ENCODE assay signal across 8 cellular contexts in the genomic region with DNA sequence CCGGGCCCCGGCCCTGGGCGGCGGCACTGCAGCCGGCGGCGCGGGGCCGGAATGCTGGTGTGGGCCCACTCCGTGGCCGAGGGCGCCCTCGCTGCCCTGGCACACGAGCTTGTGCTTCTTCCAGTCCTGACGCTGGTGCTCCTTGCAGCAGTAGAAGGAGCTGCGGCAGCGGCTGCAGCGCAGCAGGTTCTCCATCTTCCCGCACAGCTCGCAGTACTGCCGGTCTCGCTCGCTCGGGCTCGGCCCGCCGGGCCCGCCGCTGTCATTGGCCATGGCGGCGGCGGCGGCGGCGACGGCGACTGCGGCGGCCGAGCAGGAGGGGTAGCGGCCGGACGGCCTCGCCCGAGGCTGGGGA. TPM values are rescaled to one million over a fixed set of nuclear protein-coding genes. Genes with fewer than 3 reads are reported as not detected.
A peak's percentile ranks its signal among the peaks of the same experiment; 100 is the strongest.
DNase-seq lines count a peak whose midpoint lies in the region; ATAC-seq, FAIRE-seq and TF ChIP-seq lines count a peak whose summit lies in the region.

No MANE protein-coding gene starts in this region.

- H2AFZ ChIP-seq in OCI-LY3 (ENCODE audit: low read depth, low read length) (no peak overlapping the region; the same call in 1 of the 2 replicates), astrocyte (ENCODE audit: low read depth, low read length) (peak overlapping the region; percentile 55)

- ATAC-seq in HG02798 (IDR thresholded peaks at IDR 0.05; ENCODE audit: poor library complexity, unreplicated experiment): peak; percentile 24

- peak overlapping the region; percentile 84 for H3K4me3 ChIP-seq in OCI-LY3 (ENCODE audit: low read length)
- H3K4me3 ChIP-seq in astrocyte (ENCODE audit: insufficient read depth, low read depth, low read length): peak overlapping the region; percentile 92
- H3K4me3 ChIP-seq in iPS-11a (ENCODE audit: low read depth, low read length): peak overlapping the region; percentile 72
- H3K4me3 ChIP-seq in skeletal muscle satellite cell (ENCODE audit: low read length): peak overlapping the region; percentile 99

- 0 out of 2 replicates have a peak, but pooled peaks cover 8% of the 10 kb centered on the region for H3K27me3 ChIP-seq in OCI-LY3 (ENCODE audit: low read depth, low read length)
- no peaks in the 10 kb centered on the region for H3K27me3 ChIP-seq in astrocyte (ENCODE audit: insufficient read depth, low read length)
- no peaks in the 10 kb centered on the region for H3K27me3 ChIP-seq in skeletal muscle satellite cell (ENCODE audit: control insufficient read depth, insufficient read depth, low read length)

- TF ChIP-seq CTCF in 22Rv1 (IDR thresholded peaks at IDR 0.05): no peak
- TF ChIP-seq CTCF in OCI-LY3 (IDR thresholded peaks at IDR 0.05; ENCODE audit: low read depth, low read length): no peak
- TF ChIP-seq CTCF in astrocyte (IDR thresholded peaks at IDR 0.05; ENCODE audit: insufficient read depth, low read depth, low read length): no peak

- peaks cover 40% of the 10 kb centered on the region for H4K20me1 ChIP-seq in OCI-LY3 (ENCODE audit: insufficient read depth, low read length)
- peaks cover 39% of the 10 kb centered on the region for H4K20me1 ChIP-seq in astrocyte (ENCODE audit: insufficient read depth, low read length)

- H3K9me3 ChIP-seq in OCI-LY3 (ENCODE audit: insufficient read depth, low read length): no peaks in the 10 kb centered on the region
- H3K9me3 ChIP-seq in astrocyte (ENCODE audit: insufficient read depth, low read depth, low read length): no peaks in the 10 kb centered on the region
- no peaks in the 10 kb centered on the region for H3K9me3 ChIP-seq in skeletal muscle satellite cell (replicated peaks; ENCODE audit: low read length)

- DNase-seq in GM12891 (ENCODE audit: insufficient read length, low spot score) (no peak), astrocyte (ENCODE audit: low read depth) (no peak)
- DNase-seq in activated CD8-positive, alpha-beta memory T cell treated with anti-CD3 and anti-CD28 coated beads, Interleukin-2, amount 50 U/mL, for 4 hours: no peak

- H3K9ac ChIP-seq in OCI-LY3 (ENCODE audit: low read length) (peak overlapping the region; percentile 72), astrocyte (ENCODE audit: low read length) (peak overlapping the region; percentile 92), skeletal muscle satellite cell (ENCODE audit: low read depth, low read length) (peak overlapping the region; percentile 91)

- peak overlapping the region; percentile 72 for H3K4me3 Mint-ChIP-seq in astrocyte (ENCODE audit: unreplicated experiment)

- peak; percentile 82 for FAIRE-seq in GM12891 (lab: Jason Lieb, UNC)
- FAIRE-seq in astrocyte (lab: Jason Lieb, UNC): no peak

- H3K27ac ChIP-seq in 22Rv1 (peak overlapping the region; percentile 96), OCI-LY3 (ENCODE audit: low read length) (peak overlapping the region; percentile 64), astrocyte (ENCODE audit: low read depth, low read length) (peak overlapping the region; percentile 81)

- no peaks in the 10 kb centered on the region for H3K27me3 Mint-ChIP-seq in astrocyte (ENCODE audit: low read depth, unreplicated experiment)

- H3K4me2 ChIP-seq in OCI-LY3 (ENCODE audit: low read length) (peak overlapping the region; percentile 88), astrocyte (ENCODE audit: low read length) (peak overlapping the region; percentile 97), skeletal muscle satellite cell (ENCODE audit: low read length) (peak overlapping the region; percentile 97)

- no peak overlapping the region for H3K27ac Mint-ChIP-seq in astrocyte (ENCODE audit: unreplicated experiment)

- H3K79me2 ChIP-seq in OCI-LY3 (ENCODE audit: low read length) (peaks cover 50% of the 10 kb centered on the region), astrocyte (ENCODE audit: insufficient read depth, low read length) (peaks cover 48% of the 10 kb centered on the region)

- TF ChIP-seq POLR2A in GM12891 (IDR thresholded peaks at IDR 0.05; ENCODE audit: low read depth, low read length): no peak

- H3K9me3 Mint-ChIP-seq in astrocyte (ENCODE audit: unreplicated experiment): no peaks in the 10 kb centered on the region

- H3K4me1 Mint-ChIP-seq in astrocyte (ENCODE audit: low read depth, unreplicated experiment): peaks cover 20% of the 10 kb centered on the region

- H3K36me3 ChIP-seq in OCI-LY3 (replicated peaks; ENCODE audit: low read depth, low read length): peaks cover 23% of the 10 kb centered on the region
- H3K36me3 ChIP-seq in astrocyte (ENCODE audit: insufficient read depth, low read length): peaks cover 2% of the 10 kb centered on the region
- H3K36me3 ChIP-seq in skeletal muscle satellite cell (ENCODE audit: insufficient read depth, low read length): no peaks in the 10 kb centered on the region

- H3K36me3 Mint-ChIP-seq in astrocyte (ENCODE audit: low read depth, unreplicated experiment): peaks cover 2% of the 10 kb centered on the region

- H3K4me1 ChIP-seq in OCI-LY3 (ENCODE audit: low read length) (peaks cover 39% of the 10 kb centered on the region), astrocyte (ENCODE audit: insufficient read depth, low read length) (peaks cover 20% of the 10 kb centered on the region), skeletal muscle satellite cell (ENCODE audit: control insufficient read depth, insufficient read depth, low read length) (peaks cover 34% of the 10 kb centered on the region)

TF ChIP-seq in GM12891, 5 proteins besides CTCF, POLR2A, EP300 and RAD21:
- TF ChIP-seq POU2F2 (IDR thresholded peaks at IDR 0.05; ENCODE audit: low read depth, low read length) (no peak), POLR2AphosphoS5 (IDR thresholded peaks at IDR 0.05; ENCODE audit: low read depth, low read length) (no peak), TAF1 (IDR thresholded peaks at IDR 0.05; ENCODE audit: low read depth, low read length) (no peak), PAX5 (IDR thresholded peaks at IDR 0.05; ENCODE audit: insufficient read depth, low read length, severe bottlenecking) (no peak), SPI1 (IDR thresholded peaks at IDR 0.05; ENCODE audit: low read depth, low read length) (no peak)

RNA-seq across cellular contexts. Expression of a gene that starts 0.5 kb away (rescaled TPM):
- polyA plus RNA-seq in GM12891 (2012; ENCODE audit: low read depth, missing spikeins): 23.1 TPM
- 34.5 and 35.5 TPM in 2 replicates for total RNA-seq in astrocyte
- total RNA-seq in skeletal muscle satellite cell (2012; rRNA removed): 50.7 and 62.3 TPM in 2 replicates
